19 cellular contexts compared by ENCODE assay signal in genomic region chr2:241491549-241492173, GRCh38.
"Had no signal": no experiment of that assay in that cellular context is flagged by ENCODE, and none has a peak within 500 bp of the region (broad histone marks: within the 10 kb centered on the region; RNA-seq: fewer than 3 reads in every experiment).

No MANE protein-coding gene starts in this region.

- H3K27me3 Mint-ChIP-seq: activated B cell treated with CpG ODN at 0.5 μM for 24 hours; activated CD4-positive, alpha-beta memory T cell treated with anti-CD3 and anti-CD28 coated beads for 36 hours; activated naive CD8-positive, alpha-beta T cell treated with anti-CD3 and anti-CD28 coated beads, Interleukin-2, amount 50 U/mL, for 24 hours; naive thymus-derived CD4-positive, alpha-beta T cell; type B pancreatic cell had no signal

- DNase-seq: activated B cell treated with CpG ODN at 0.5 μM for 24 hours; activated CD4-positive, alpha-beta memory T cell treated with anti-CD3 and anti-CD28 coated beads for 36 hours; activated CD4-positive, alpha-beta T cell treated with anti-CD3 and anti-CD28 coated beads for 4 hours; activated naive CD4-positive, alpha-beta T cell treated with anti-CD3 and anti-CD28 coated beads for 36 hours; activated naive CD8-positive, alpha-beta T cell treated with anti-CD3 and anti-CD28 coated beads, Interleukin-2, amount 50 U/mL, for 24 hours; activated T-cell treated with anti-CD3 and anti-CD28 coated beads for 4 hours; aorta; brain microvascular endothelial cell; effector CD4-positive, alpha-beta T cell; esophagus squamous epithelium; mesenchymal stem cell; mucosa of descending colon; naive thymus-derived CD4-positive, alpha-beta T cell; stimulated activated CD4-positive, alpha-beta T cell treated with anti-CD3 and anti-CD28 coated beads, Interleukin-2, amount 100 ng/mL, for 48 hours; stomach had no signal

- H3K4me3 ChIP-seq: esophagus squamous epithelium, mucosa of descending colon, skin epidermis, stomach had no signal

- H3K27ac Mint-ChIP-seq: activated B cell treated with CpG ODN at 0.5 μM for 24 hours; activated CD4-positive, alpha-beta memory T cell treated with anti-CD3 and anti-CD28 coated beads for 36 hours; activated naive CD4-positive, alpha-beta T cell treated with anti-CD3 and anti-CD28 coated beads for 36 hours; activated naive CD8-positive, alpha-beta T cell treated with anti-CD3 and anti-CD28 coated beads, Interleukin-2, amount 50 U/mL, for 24 hours; naive thymus-derived CD4-positive, alpha-beta T cell; T-helper 2 cell treated with Interferon-gamma antibody and Interleukin-4, amounts not matched to agents 5 μg/mL and 100 μg/mL, for 36 hours had no signal

- H3K4me1 Mint-ChIP-seq: activated B cell treated with CpG ODN at 0.5 μM for 24 hours; activated naive CD8-positive, alpha-beta T cell treated with anti-CD3 and anti-CD28 coated beads, Interleukin-2, amount 50 U/mL, for 24 hours had no signal

- H3K4me3 Mint-ChIP-seq: activated B cell treated with CpG ODN at 0.5 μM for 24 hours; activated CD4-positive, alpha-beta memory T cell treated with anti-CD3 and anti-CD28 coated beads for 36 hours; activated naive CD4-positive, alpha-beta T cell treated with anti-CD3 and anti-CD28 coated beads for 36 hours; activated naive CD8-positive, alpha-beta T cell treated with anti-CD3 and anti-CD28 coated beads, Interleukin-2, amount 50 U/mL, for 24 hours; naive thymus-derived CD4-positive, alpha-beta T cell; T-helper 2 cell treated with Interferon-gamma antibody and Interleukin-4, amounts not matched to agents 5 μg/mL and 100 μg/mL, for 36 hours had no signal

- H3K36me3 Mint-ChIP-seq: activated CD4-positive, alpha-beta memory T cell treated with anti-CD3 and anti-CD28 coated beads for 36 hours had no signal

- H3K27ac ChIP-seq: brain microvascular endothelial cell, esophagus squamous epithelium, neutrophil, skin epidermis, stomach had no signal

- ATAC-seq: mucosa of descending colon; naive thymus-derived CD4-positive, alpha-beta T cell had no signal

- H3K27me3 ChIP-seq: brain microvascular endothelial cell, esophagus squamous epithelium, stomach had no signal

- H3K9me3 ChIP-seq: esophagus squamous epithelium, mucosa of descending colon, neutrophil, stomach had no signal

- H3K9me3 Mint-ChIP-seq: activated B cell treated with CpG ODN at 0.5 μM for 24 hours; activated CD4-positive, alpha-beta memory T cell treated with anti-CD3 and anti-CD28 coated beads for 36 hours; activated naive CD4-positive, alpha-beta T cell treated with anti-CD3 and anti-CD28 coated beads for 36 hours; activated naive CD8-positive, alpha-beta T cell treated with anti-CD3 and anti-CD28 coated beads, Interleukin-2, amount 50 U/mL, for 24 hours; naive thymus-derived CD4-positive, alpha-beta T cell; T-helper 2 cell treated with Interferon-gamma antibody and Interleukin-4, amounts not matched to agents 5 μg/mL and 100 μg/mL, for 36 hours; type B pancreatic cell had no signal
